1 cellular context compared by ENCODE assay signal in the genomic region with DNA sequence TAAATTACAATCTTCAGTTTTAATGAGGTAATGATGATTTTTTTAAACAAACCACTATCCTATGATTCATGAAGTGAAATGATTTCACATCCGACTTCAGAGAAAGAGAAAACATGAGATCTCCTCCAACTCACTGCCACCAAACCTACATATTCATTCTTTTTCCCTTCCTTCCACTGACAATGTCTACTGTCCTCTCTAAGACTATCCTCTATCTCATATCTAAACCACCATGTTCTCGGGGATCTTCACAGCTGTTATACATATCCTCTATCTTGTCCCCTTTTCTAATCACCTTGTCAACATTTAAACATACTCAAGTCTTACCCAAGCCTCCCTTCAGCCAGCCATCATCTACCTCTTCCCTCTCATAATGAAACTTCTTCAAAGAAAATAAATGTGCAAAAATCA.
TF ChIP-seq lines count a peak whose summit lies in the region.

No MANE protein-coding gene starts in this region.

TF ChIP-seq in endothelial cell of umbilical vein, 7 proteins besides CTCF, POLR2A, EP300 and RAD21:
- TF ChIP-seq POLR2AphosphoS5 (IDR thresholded peaks at IDR 0.05; ENCODE audit: insufficient read depth, low read depth, low read length) (no peak), FOS (IDR thresholded peaks at IDR 0.05; ENCODE audit: borderline replicate concordance, insufficient read depth, low read length) (peak; percentile 54), EZH2 (IDR thresholded peaks at IDR 0.05; ENCODE audit: borderline replicate concordance, low read depth, low read length, severe bottlenecking) (no peak), GATA2 (IDR thresholded peaks at IDR 0.05; ENCODE audit: insufficient read depth, insufficient read length, low read depth, low read length) (no peak), JUN (IDR thresholded peaks at IDR 0.05; ENCODE audit: borderline replicate concordance, insufficient read depth, insufficient read length, low read depth) (peak; percentile 36), MYC (IDR thresholded peaks at IDR 0.05; ENCODE audit: low read depth, low read length) (no peak)
- TF ChIP-seq, protein P1, sequence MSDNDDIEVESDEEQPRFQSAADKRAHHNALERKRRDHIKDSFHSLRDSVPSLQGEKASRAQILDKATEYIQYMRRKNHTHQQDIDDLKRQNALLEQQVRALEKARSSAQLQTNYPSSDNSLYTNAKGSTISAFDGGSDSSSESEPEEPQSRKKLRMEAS (IDR thresholded peaks at IDR 0.05; ENCODE audit: insufficient read depth, insufficient read length): no peak
